ENCODE assay signal across 15 cellular contexts in genomic region chr15:70379938-70380337, GRCh38.
"Had no signal": no experiment of that assay in that cellular context is flagged by ENCODE, and none has a peak within 500 bp of the region (broad histone marks: within the 10 kb centered on the region; RNA-seq: fewer than 3 reads in every experiment).

No MANE protein-coding gene starts in this region.

- ATAC-seq: esophagus mucosa; gastroesophageal sphincter; heart right ventricle; naive thymus-derived CD4-positive, alpha-beta T cell; T-helper 17 cell had no signal

- H3K4me3 Mint-ChIP-seq: activated naive CD4-positive, alpha-beta T cell treated with anti-CD3 and anti-CD28 coated beads for 36 hours; brain; naive thymus-derived CD4-positive, alpha-beta T cell; stimulated activated naive CD8-positive, alpha-beta T cell treated with anti-CD3 and anti-CD28 coated beads, Interleukin-15, Interleukin-2, amounts not matched to agents 100 ng/mL and 50 ng/mL, for 24 hours; T-helper 17 cell had no signal

- H3K27ac Mint-ChIP-seq: activated naive CD4-positive, alpha-beta T cell treated with anti-CD3 and anti-CD28 coated beads for 36 hours; brain; naive thymus-derived CD4-positive, alpha-beta T cell; stimulated activated naive CD8-positive, alpha-beta T cell treated with anti-CD3 and anti-CD28 coated beads, Interleukin-15, Interleukin-2, amounts not matched to agents 100 ng/mL and 50 ng/mL, for 24 hours; T-helper 17 cell had no signal

- DNase-seq: activated CD4-positive, alpha-beta T cell treated with anti-CD3 and anti-CD28 coated beads, Interleukin-2, amount 50 U/mL, for 4 hours; activated naive CD4-positive, alpha-beta T cell treated with anti-CD3 and anti-CD28 coated beads for 36 hours; activated T-cell treated with anti-CD3 and anti-CD28 coated beads, Interleukin-2, amount 50 U/mL, for 1 hour; anterior cingulate cortex; central memory CD4-positive, alpha-beta T cell; colonic mucosa; heart right ventricle; mesenchymal stem cell; naive thymus-derived CD4-positive, alpha-beta T cell; stimulated activated CD4-positive, alpha-beta T cell treated with anti-CD3 and anti-CD28 coated beads, Interleukin-2, amount 100 ng/mL, for 24 hours; T-helper 17 cell had no signal

- H3K36me3 Mint-ChIP-seq: brain had no signal
